Comparison of ENCODE assay signal across 27 cellular contexts in genomic region chr6:31161216-31162126, GRCh38. TPM values are rescaled to one million over a fixed set of nuclear protein-coding genes. Genes with fewer than 3 reads are reported as not detected.
DNase-seq lines count a peak whose midpoint lies in the region; ATAC-seq and TF ChIP-seq lines count a peak whose summit lies in the region.
"Had no signal": no experiment of that assay in that cellular context is flagged by ENCODE, and none has a peak within 500 bp of the region (broad histone marks: within the 10 kb centered on the region; RNA-seq: fewer than 3 reads in every experiment).

No MANE protein-coding gene starts in this region.

- no peaks in the 10 kb centered on the region for H3K9me3 Mint-ChIP-seq in activated naive CD8-positive, alpha-beta T cell treated with anti-CD3 and anti-CD28 coated beads, Interleukin-2, amount 10 ng/mL, durations not matched to agents 7 days and 5 days
- no peaks in the 10 kb centered on the region for H3K9me3 Mint-ChIP-seq in activated naive CD8-positive, alpha-beta T cell treated with anti-CD3 and anti-CD28 coated beads, Interleukin-2, amount 50 U/mL, for 24 hours
- H3K9me3 Mint-ChIP-seq in neural crest cell: no peaks in the 10 kb centered on the region
- H3K9me3 Mint-ChIP-seq: CD14-positive monocyte; dendritic cell treated with granulocyte-macrophage colony-stimulating factor and Interleukin-4, amounts not matched to agents 40 ng/mL and 50 ng/mL, for 4 days; T-cell had no signal

- no peak overlapping the region for H3K27ac Mint-ChIP-seq in activated naive CD8-positive, alpha-beta T cell treated with anti-CD3 and anti-CD28 coated beads, Interleukin-2, amount 10 ng/mL, durations not matched to agents 7 days and 5 days
- no peak overlapping the region for H3K27ac Mint-ChIP-seq in activated naive CD8-positive, alpha-beta T cell treated with anti-CD3 and anti-CD28 coated beads, Interleukin-2, amount 50 U/mL, for 24 hours
- H3K27ac Mint-ChIP-seq in neural crest cell (ENCODE audit: unreplicated experiment): no peak overlapping the region
- H3K27ac Mint-ChIP-seq: dendritic cell treated with granulocyte-macrophage colony-stimulating factor and Interleukin-4, amounts not matched to agents 40 ng/mL and 50 ng/mL, for 4 days; T-cell had no signal

- peak overlapping the region; percentile 44 for H3K4me3 Mint-ChIP-seq in activated naive CD8-positive, alpha-beta T cell treated with anti-CD3 and anti-CD28 coated beads, Interleukin-2, amount 10 ng/mL, durations not matched to agents 7 days and 5 days
- no peak overlapping the region for H3K4me3 Mint-ChIP-seq in activated naive CD8-positive, alpha-beta T cell treated with anti-CD3 and anti-CD28 coated beads, Interleukin-2, amount 50 U/mL, for 24 hours
- H3K4me3 Mint-ChIP-seq in neural crest cell: peak overlapping the region; percentile 40
- H3K4me3 Mint-ChIP-seq: CD14-positive monocyte; dendritic cell treated with granulocyte-macrophage colony-stimulating factor and Interleukin-4, amounts not matched to agents 40 ng/mL and 50 ng/mL, for 4 days; T-cell had no signal

- no peak for DNase-seq in activated naive CD8-positive, alpha-beta T cell treated with anti-CD3 and anti-CD28 coated beads, Interleukin-2, amount 10 ng/mL, durations not matched to agents 7 days and 5 days
- DNase-seq in activated naive CD8-positive, alpha-beta T cell treated with anti-CD3 and anti-CD28 coated beads, Interleukin-2, amount 50 U/mL, for 24 hours: no peak
- DNase-seq in neural crest cell (ENCODE audit: low read depth, low spot score) (no peak), KBM-7 (no peak)
- DNase-seq: activated CD4-positive, alpha-beta T cell treated with anti-CD3 and anti-CD28 coated beads for 48 hours; activated naive CD4-positive, alpha-beta T cell treated with anti-CD3 and anti-CD28 coated beads, Interleukin-2, amount 50 U/mL, for 16 hours; glutamatergic neuron; kidney glomerular epithelial cell; mesenchymal stem cell; NCI-H146; NCI-H510A treated with DMSO at 0.1 percent for 48 hours; NK-92 treated with Interleukin-12 subunit alpha and Interleukin-12 subunit beta, amount 100 ng/mL, for 24 hours; retina; stimulated activated CD4-positive, alpha-beta T cell treated with anti-CD3 and anti-CD28 coated beads, Interleukin-4, amount 100 ng/mL, for 1 hour; stimulated activated naive CD8-positive, alpha-beta T cell treated with anti-CD3 and anti-CD28 coated beads, Interleukin-15, Interleukin-2, amounts not matched to agents 100 U/mL and 50 U/mL, for 24 hours; T-cell; tibial artery had no signal

- H3K36me3 Mint-ChIP-seq in activated naive CD8-positive, alpha-beta T cell treated with anti-CD3 and anti-CD28 coated beads, Interleukin-2, amount 10 ng/mL, durations not matched to agents 7 days and 5 days: peaks cover 16% of the 10 kb centered on the region
- peaks cover 41% of the 10 kb centered on the region for H3K36me3 Mint-ChIP-seq in activated naive CD8-positive, alpha-beta T cell treated with anti-CD3 and anti-CD28 coated beads, Interleukin-2, amount 50 U/mL, for 24 hours (ENCODE audit: low read depth)
- H3K36me3 Mint-ChIP-seq in neural crest cell (ENCODE audit: low read depth): peaks cover 3% of the 10 kb centered on the region
- H3K36me3 Mint-ChIP-seq: T-cell had no signal

- H3K4me2 ChIP-seq in OCI-LY3 (ENCODE audit: low read length): no peak overlapping the region

- H3K27ac ChIP-seq in OCI-LY3 (ENCODE audit: low read length): 0 out of 2 replicates have a peak overlapping the region, but pooled peaks have one; percentile 98
- H3K27ac ChIP-seq: tibial artery had no signal

- H3K9me3 ChIP-seq in OCI-LY3 (ENCODE audit: insufficient read depth, low read length): no peaks in the 10 kb centered on the region
- H3K9me3 ChIP-seq: tibial artery had no signal

- no peak overlapping the region for H3K9ac ChIP-seq in OCI-LY3 (ENCODE audit: low read length)

- no peak for TF ChIP-seq CTCF in OCI-LY3 (IDR thresholded peaks at IDR 0.05; ENCODE audit: low read depth, low read length)
- no peak for TF ChIP-seq CTCF in neural crest cell (conservative IDR thresholded peaks at IDR 0.05)

- peaks cover 29% of the 10 kb centered on the region for H3K4me1 Mint-ChIP-seq in activated naive CD8-positive, alpha-beta T cell treated with anti-CD3 and anti-CD28 coated beads, Interleukin-2, amount 10 ng/mL, durations not matched to agents 7 days and 5 days
- H3K4me1 Mint-ChIP-seq in activated naive CD8-positive, alpha-beta T cell treated with anti-CD3 and anti-CD28 coated beads, Interleukin-2, amount 50 U/mL, for 24 hours: peaks cover 58% of the 10 kb centered on the region
- peaks cover 34% of the 10 kb centered on the region for H3K4me1 Mint-ChIP-seq in neural crest cell

- no peak overlapping the region for H3K4me3 ChIP-seq in OCI-LY3 (ENCODE audit: low read length)
- H3K4me3 ChIP-seq: tibial artery had no signal

- ATAC-seq in activated naive CD8-positive, alpha-beta T cell treated with anti-CD3 and anti-CD28 coated beads, Interleukin-2, amount 10 ng/mL, durations not matched to agents 7 days and 5 days (ENCODE audit: low read depth): no peak
- ATAC-seq in activated naive CD8-positive, alpha-beta T cell treated with anti-CD3 and anti-CD28 coated beads, Interleukin-2, amount 50 U/mL, for 24 hours: no peak
- no peak for ATAC-seq in HG02759 (IDR thresholded peaks at IDR 0.05; ENCODE audit: unreplicated experiment)
- ATAC-seq: Panc1; stimulated activated naive CD8-positive, alpha-beta T cell treated with anti-CD3 and anti-CD28 coated beads, Interleukin-15, Interleukin-2, amounts not matched to agents 100 U/mL and 50 U/mL, for 24 hours; T-cell had no signal

- H3K27me3 Mint-ChIP-seq in activated naive CD8-positive, alpha-beta T cell treated with anti-CD3 and anti-CD28 coated beads, Interleukin-2, amount 10 ng/mL, durations not matched to agents 7 days and 5 days: no peaks in the 10 kb centered on the region
- peaks cover 3% of the 10 kb centered on the region for H3K27me3 Mint-ChIP-seq in activated naive CD8-positive, alpha-beta T cell treated with anti-CD3 and anti-CD28 coated beads, Interleukin-2, amount 50 U/mL, for 24 hours
- no peaks in the 10 kb centered on the region for H3K27me3 Mint-ChIP-seq in neural crest cell (ENCODE audit: low read depth)
- H3K27me3 Mint-ChIP-seq: dendritic cell treated with granulocyte-macrophage colony-stimulating factor and Interleukin-4, amounts not matched to agents 40 ng/mL and 50 ng/mL, for 4 days; T-cell had no signal

- peaks cover 60% of the 10 kb centered on the region for H3K4me1 ChIP-seq in OCI-LY3 (ENCODE audit: low read length)

- no peaks in the 10 kb centered on the region for H3K27me3 ChIP-seq in OCI-LY3 (ENCODE audit: low read depth, low read length)
- H3K27me3 ChIP-seq: tibial artery had no signal

- no peaks in the 10 kb centered on the region for H4K20me1 ChIP-seq in OCI-LY3 (ENCODE audit: insufficient read depth, low read length)

- peaks cover 25% of the 10 kb centered on the region for H3K36me3 ChIP-seq in OCI-LY3 (replicated peaks; ENCODE audit: low read depth, low read length)

- H3K79me2 ChIP-seq in OCI-LY3 (ENCODE audit: low read length): peaks cover 75% of the 10 kb centered on the region

- POLR2A ChIA-PET in activated naive CD8-positive, alpha-beta T cell treated with anti-CD3 and anti-CD28 coated beads, Interleukin-2, amount 10 ng/mL, durations not matched to agents 7 days and 5 days (lab: Charles Lee): interaction anchor here (0.6 to 1.2 kb wide), 2 partner anchors 322 to 448 kb away, joined by 3 read pairs; no protein-coding TSS in a partner anchor

- in situ Hi-C loops in KBM-7 (cut with MboI; ENCODE audit: low pct_unique_long_range_greater_than_20kb, low sequenced_read_pairs): no loop called here

- H2AFZ ChIP-seq in OCI-LY3 (ENCODE audit: low read depth, low read length): no peak overlapping the region

RNA-seq across cellular contexts. Expression of gene TCF19, which starts 3.1 kb away (rescaled TPM):
- 10 to 100 TPM; 81.0 to 83.3 TPM for total RNA-seq in activated naive CD8-positive, alpha-beta T cell treated with anti-CD3 and anti-CD28 coated beads, Interleukin-2, amount 10 ng/mL, durations not matched to agents 7 days and 5 days
- 21.7 and 21.8 TPM in 2 replicates for total RNA-seq in neural crest cell

RNA-seq across cellular contexts. Expression of gene CCHCR1, which starts 3.9 kb away (rescaled TPM):
- 10 to 100 TPM; 52.5 to 57.7 TPM for total RNA-seq in activated naive CD8-positive, alpha-beta T cell treated with anti-CD3 and anti-CD28 coated beads, Interleukin-2, amount 10 ng/mL, durations not matched to agents 7 days and 5 days
- total RNA-seq in neural crest cell: 46.7 and 48.6 TPM in 2 replicates

RNA-seq across cellular contexts. Expression of gene POU5F1, which starts 9.0 kb away (rescaled TPM):
- total RNA-seq in activated naive CD8-positive, alpha-beta T cell treated with anti-CD3 and anti-CD28 coated beads, Interleukin-2, amount 10 ng/mL, durations not matched to agents 7 days and 5 days: under 1 TPM; 0.22 to 0.34 TPM
- not detected in 2 replicates for total RNA-seq in neural crest cell

RNA-seq across cellular contexts. Expression of gene PSORS1C2, which starts 22.6 kb away (rescaled TPM):
- total RNA-seq in activated naive CD8-positive, alpha-beta T cell treated with anti-CD3 and anti-CD28 coated beads, Interleukin-2, amount 10 ng/mL, durations not matched to agents 7 days and 5 days: not detected
- not detected in 2 replicates for total RNA-seq in neural crest cell
- total RNA-seq: aorta, cardiac septum, myocyte, osteoblast, T-cell had no signal

RNA-seq across cellular contexts. Expression of gene CDSN, which starts 41.2 kb away (rescaled TPM):
- total RNA-seq in activated naive CD8-positive, alpha-beta T cell treated with anti-CD3 and anti-CD28 coated beads, Interleukin-2, amount 10 ng/mL, durations not matched to agents 7 days and 5 days: not detected
- not detected in 2 replicates for total RNA-seq in neural crest cell
- total RNA-seq: aorta, cardiac septum, H7, myocyte, osteoblast, T-cell had no signal
